ENCODE assay signal across 11 cellular contexts in genomic region chr1:232943679-232944252, GRCh38. TPM values are rescaled to one million over a fixed set of nuclear protein-coding genes. Genes with fewer than 3 reads are reported as not detected.
A peak's percentile ranks its signal among the peaks of the same experiment; 100 is the strongest.
DNase-seq lines count a peak whose midpoint lies in the region; ATAC-seq lines count a peak whose summit lies in the region.
"Had no signal": no experiment of that assay in that cellular context is flagged by ENCODE, and none has a peak within 500 bp of the region (broad histone marks: within the 10 kb centered on the region; RNA-seq: fewer than 3 reads in every experiment).

No MANE protein-coding gene starts in this region.

- H3K9me3 Mint-ChIP-seq in CD4-positive, alpha-beta memory T cell: peaks cover 0 to 2% (median 0%) of the 10 kb centered on the region in 8 donors

- H3K36me3 Mint-ChIP-seq in CD4-positive, alpha-beta memory T cell: no peaks in the 10 kb centered on the region

- peak; percentile 66 for DNase-seq in activated CD8-positive, alpha-beta memory T cell treated with anti-CD3 and anti-CD28 coated beads for 24 hours
- no peak for DNase-seq in activated CD8-positive, alpha-beta memory T cell treated with anti-CD3 and anti-CD28 coated beads, Interleukin-2, amount 50 U/mL, for 4 hours
- peak; percentile 39 to 40 for DNase-seq in activated T-cell treated with anti-CD3 and anti-CD28 coated beads, Interleukin-2, amount 50 U/mL, for 48 hours
- DNase-seq in stimulated activated CD8-positive, alpha-beta memory T cell treated with anti-CD3 and anti-CD28 coated beads, Interleukin-4, amount 100 ng/mL, for 48 hours: peak; percentile 48
- DNase-seq in HPDE6-E6E7 (ENCODE audit: extremely low spot score): no peak
- no peak for DNase-seq in CD4-positive, alpha-beta memory T cell
- no peak for DNase-seq in NCI-H2171 treated with DMSO at 0.1 percent for 48 hours (lab: John Stamatoyannopoulos, UW)
- DNase-seq: foreskin keratinocyte, midbrain, NCI-H82 had no signal

- POLR2A ChIA-PET in CD4-positive, alpha-beta memory T cell (lab: Charles Lee; ENCODE audit: partially characterized antibody): no interaction called here

- H3K27me3 Mint-ChIP-seq in CD4-positive, alpha-beta memory T cell: peaks cover 3 to 7% of the 10 kb centered on the region in 2 donors

- H3K4me3 ChIP-seq in CD4-positive, alpha-beta memory T cell (ENCODE audit: low read length in 2 of 2): no peak overlapping the region

- no peaks in the 10 kb centered on the region for H3K36me3 ChIP-seq in CD4-positive, alpha-beta memory T cell (ENCODE audit: insufficient read depth, low read length)

- peak overlapping the region in 1 of 7 donors; percentile 25 for H3K27ac Mint-ChIP-seq in CD4-positive, alpha-beta memory T cell

- peaks cover 4 to 13% (median 8%) of the 10 kb centered on the region in 4 donors for H3K4me1 Mint-ChIP-seq in CD4-positive, alpha-beta memory T cell

- peaks cover 12% of the 10 kb centered on the region for H3K4me1 ChIP-seq in CD4-positive, alpha-beta memory T cell (ENCODE audit: insufficient read depth, low read length)
- H3K4me1 ChIP-seq: foreskin keratinocyte had no signal

- CTCF ChIA-PET in CD4-positive, alpha-beta memory T cell (lab: Charles Lee; ENCODE audit: partially characterized antibody): interaction anchor here (1.0 kb wide), 2 partner anchors 9 to 18 kb away, joined by 3 read pairs; no protein-coding TSS in a partner anchor

- no peaks in the 10 kb centered on the region for H3K27me3 ChIP-seq in CD4-positive, alpha-beta memory T cell (ENCODE audit: insufficient read depth, low read length)
- H3K27me3 ChIP-seq: foreskin keratinocyte had no signal

- intact Hi-C loops in CD4-positive, alpha-beta memory T cell (cut with micrococcal nuclease): no loop called here

- ATAC-seq in HG02798 (IDR thresholded peaks at IDR 0.05; ENCODE audit: poor library complexity, unreplicated experiment): peak; percentile 60
- ATAC-seq: foreskin keratinocyte had no signal

- no peaks in the 10 kb centered on the region for H3K9me3 ChIP-seq in CD4-positive, alpha-beta memory T cell (ENCODE audit: control insufficient read depth in 1 of 2, low read length in 2 of 2)

- no peak overlapping the region for H3K27ac ChIP-seq in CD4-positive, alpha-beta memory T cell (ENCODE audit: low read depth, low read length)
- H3K27ac ChIP-seq: foreskin keratinocyte had no signal

- peak overlapping the region in 1 of 8 donors; percentile 24 for H3K4me3 Mint-ChIP-seq in CD4-positive, alpha-beta memory T cell

RNA-seq across cellular contexts. Expression of gene NTPCR, which starts 6.6 kb away (rescaled TPM):
- 10 to 100 TPM; 16.0 to 16.5 TPM for total RNA-seq in CD4-positive, alpha-beta memory T cell
- 10 to 100 TPM; 32.1 to 61.6 TPM for polyA plus RNA-seq in CD4-positive, alpha-beta memory T cell

Comparison
In these comparisons a context has a peak if more than half of its experiments do, and no peak if none do; other contexts are left out.
1. DNase-seq: peak in activated CD8-positive, alpha-beta memory T cell treated with anti-CD3 and anti-CD28 coated beads for 24 hours (single experiment), activated T-cell treated with anti-CD3 and anti-CD28 coated beads, Interleukin-2, amount 50 U/mL, for 48 hours (2 of 2) and stimulated activated CD8-positive, alpha-beta memory T cell treated with anti-CD3 and anti-CD28 coated beads, Interleukin-4, amount 100 ng/mL, for 48 hours (single experiment); none in activated CD8-positive, alpha-beta memory T cell treated with anti-CD3 and anti-CD28 coated beads, Interleukin-2, amount 50 U/mL, for 4 hours (single experiment), HPDE6-E6E7 (single experiment), CD4-positive, alpha-beta memory T cell (0 of 5) and NCI-H2171 treated with DMSO at 0.1 percent for 48 hours (single experiment).